ENCODE assay signal across 1 cellular context in the genomic region with DNA sequence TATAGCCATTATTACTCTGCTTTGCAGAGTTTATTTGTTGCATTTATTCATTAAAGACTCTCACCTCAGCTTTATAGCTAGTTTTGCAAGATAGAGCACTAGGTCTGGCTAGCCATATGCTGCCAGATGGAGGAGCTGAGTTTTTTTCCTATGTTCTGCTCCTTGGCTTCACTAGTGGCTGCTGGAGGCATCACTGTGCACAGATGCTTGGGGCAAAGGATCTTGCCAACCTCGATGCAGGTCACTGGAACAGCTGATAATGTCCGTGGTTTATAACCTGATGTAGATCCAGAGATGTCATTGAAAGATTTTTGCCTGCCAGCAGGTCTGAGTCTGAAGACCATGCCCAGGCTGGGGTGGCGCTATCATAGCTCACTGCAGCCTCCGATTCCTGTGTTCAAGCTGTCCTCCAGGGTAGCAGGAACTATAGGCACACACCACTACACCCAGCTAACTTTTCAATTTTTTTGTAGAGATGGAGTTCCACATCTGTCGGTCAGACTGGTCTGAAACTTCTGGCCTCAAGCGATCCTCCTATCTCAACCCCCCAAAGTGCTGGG.
TF ChIP-seq lines count a peak whose summit lies in the region.

No MANE protein-coding gene starts in this region.

TF ChIP-seq in WTC11, 78 proteins besides CTCF, POLR2A, EP300 and RAD21 (continued from another document):
- TF ChIP-seq, protein P1, sequence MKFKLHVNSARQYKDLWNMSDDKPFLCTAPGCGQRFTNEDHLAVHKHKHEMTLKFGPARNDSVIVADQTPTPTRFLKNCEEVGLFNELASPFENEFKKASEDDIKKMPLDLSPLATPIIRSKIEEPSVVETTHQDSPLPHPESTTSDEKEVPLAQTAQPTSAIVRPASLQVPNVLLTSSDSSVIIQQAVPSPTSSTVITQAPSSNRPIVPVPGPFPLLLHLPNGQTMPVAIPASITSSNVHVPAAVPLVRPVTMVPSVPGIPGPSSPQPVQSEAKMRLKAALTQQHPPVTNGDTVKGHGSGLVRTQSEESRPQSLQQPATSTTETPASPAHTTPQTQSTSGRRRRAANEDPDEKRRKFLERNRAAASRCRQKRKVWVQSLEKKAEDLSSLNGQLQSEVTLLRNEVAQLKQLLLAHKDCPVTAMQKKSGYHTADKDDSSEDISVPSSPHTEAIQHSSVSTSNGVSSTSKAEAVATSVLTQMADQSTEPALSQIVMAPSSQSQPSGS (CRISPR knock-in tag; IDR thresholded peaks at IDR 0.05; ENCODE audit: borderline replicate concordance, low read depth): no peak
- TF ChIP-seq, protein P2, sequence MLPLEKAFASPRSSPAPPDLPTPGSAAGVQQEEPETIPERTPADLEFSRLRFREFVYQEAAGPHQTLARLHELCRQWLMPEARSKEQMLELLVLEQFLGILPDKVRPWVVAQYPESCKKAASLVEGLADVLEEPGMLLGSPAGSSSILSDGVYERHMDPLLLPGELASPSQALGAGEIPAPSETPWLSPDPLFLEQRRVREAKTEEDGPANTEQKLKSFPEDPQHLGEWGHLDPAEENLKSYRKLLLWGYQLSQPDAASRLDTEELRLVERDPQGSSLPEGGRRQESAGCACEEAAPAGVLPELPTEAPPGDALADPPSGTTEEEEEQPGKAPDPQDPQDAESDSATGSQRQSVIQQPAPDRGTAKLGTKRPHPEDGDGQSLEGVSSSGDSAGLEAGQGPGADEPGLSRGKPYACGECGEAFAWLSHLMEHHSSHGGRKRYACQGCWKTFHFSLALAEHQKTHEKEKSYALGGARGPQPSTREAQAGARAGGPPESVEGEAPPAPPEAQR (CRISPR knock-in tag; IDR thresholded peaks at IDR 0.05): no peak
- TF ChIP-seq, protein P3, sequence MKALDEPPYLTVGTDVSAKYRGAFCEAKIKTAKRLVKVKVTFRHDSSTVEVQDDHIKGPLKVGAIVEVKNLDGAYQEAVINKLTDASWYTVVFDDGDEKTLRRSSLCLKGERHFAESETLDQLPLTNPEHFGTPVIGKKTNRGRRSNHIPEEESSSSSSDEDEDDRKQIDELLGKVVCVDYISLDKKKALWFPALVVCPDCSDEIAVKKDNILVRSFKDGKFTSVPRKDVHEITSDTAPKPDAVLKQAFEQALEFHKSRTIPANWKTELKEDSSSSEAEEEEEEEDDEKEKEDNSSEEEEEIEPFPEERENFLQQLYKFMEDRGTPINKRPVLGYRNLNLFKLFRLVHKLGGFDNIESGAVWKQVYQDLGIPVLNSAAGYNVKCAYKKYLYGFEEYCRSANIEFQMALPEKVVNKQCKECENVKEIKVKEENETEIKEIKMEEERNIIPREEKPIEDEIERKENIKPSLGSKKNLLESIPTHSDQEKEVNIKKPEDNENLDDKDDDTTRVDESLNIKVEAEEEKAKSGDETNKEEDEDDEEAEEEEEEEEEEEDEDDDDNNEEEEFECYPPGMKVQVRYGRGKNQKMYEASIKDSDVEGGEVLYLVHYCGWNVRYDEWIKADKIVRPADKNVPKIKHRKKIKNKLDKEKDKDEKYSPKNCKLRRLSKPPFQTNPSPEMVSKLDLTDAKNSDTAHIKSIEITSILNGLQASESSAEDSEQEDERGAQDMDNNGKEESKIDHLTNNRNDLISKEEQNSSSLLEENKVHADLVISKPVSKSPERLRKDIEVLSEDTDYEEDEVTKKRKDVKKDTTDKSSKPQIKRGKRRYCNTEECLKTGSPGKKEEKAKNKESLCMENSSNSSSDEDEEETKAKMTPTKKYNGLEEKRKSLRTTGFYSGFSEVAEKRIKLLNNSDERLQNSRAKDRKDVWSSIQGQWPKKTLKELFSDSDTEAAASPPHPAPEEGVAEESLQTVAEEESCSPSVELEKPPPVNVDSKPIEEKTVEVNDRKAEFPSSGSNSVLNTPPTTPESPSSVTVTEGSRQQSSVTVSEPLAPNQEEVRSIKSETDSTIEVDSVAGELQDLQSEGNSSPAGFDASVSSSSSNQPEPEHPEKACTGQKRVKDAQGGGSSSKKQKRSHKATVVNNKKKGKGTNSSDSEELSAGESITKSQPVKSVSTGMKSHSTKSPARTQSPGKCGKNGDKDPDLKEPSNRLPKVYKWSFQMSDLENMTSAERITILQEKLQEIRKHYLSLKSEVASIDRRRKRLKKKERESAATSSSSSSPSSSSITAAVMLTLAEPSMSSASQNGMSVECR (CRISPR knock-in tag; IDR thresholded peaks at IDR 0.05; ENCODE audit: borderline replicate concordance): no peak
- TF ChIP-seq ZNF317 (CRISPR knock-in tag; IDR thresholded peaks at IDR 0.05; ENCODE audit: borderline replicate concordance, low read depth) (no peak), MXD4 (CRISPR knock-in tag; IDR thresholded peaks at IDR 0.05; ENCODE audit: borderline replicate concordance) (no peak)
